ENCODE assay signal across 1 cellular context in genomic region chr14:22829661-22830328, GRCh38.
TF ChIP-seq lines count a peak whose summit lies in the region.

Gene MRPL52, plus strand, starts transcription at chr14:22829887. Its CDS starts 26 bp downstream, at chr14:22829913.

TF ChIP-seq in GM23338, 12 proteins besides CTCF, POLR2A, EP300 and RAD21 (continued from another document):
- TF ChIP-seq ZNF462 (CRISPR knock-in tag; IDR thresholded peaks at IDR 0.05) (no peak), NANOG (IDR thresholded peaks at IDR 0.05; ENCODE audit: borderline replicate concordance) (no peak), ETS1 (IDR thresholded peaks at IDR 0.05) (peak; percentile 74), REST (IDR thresholded peaks at IDR 0.05; ENCODE audit: unreplicated experiment) (no peak), EZH2 (IDR thresholded peaks at IDR 0.05; ENCODE audit: low read depth, unreplicated experiment) (no peak), POLR2AphosphoS5 (IDR thresholded peaks at IDR 0.05; ENCODE audit: low read depth) (peak; percentile 78)
